In the genomic region with DNA sequence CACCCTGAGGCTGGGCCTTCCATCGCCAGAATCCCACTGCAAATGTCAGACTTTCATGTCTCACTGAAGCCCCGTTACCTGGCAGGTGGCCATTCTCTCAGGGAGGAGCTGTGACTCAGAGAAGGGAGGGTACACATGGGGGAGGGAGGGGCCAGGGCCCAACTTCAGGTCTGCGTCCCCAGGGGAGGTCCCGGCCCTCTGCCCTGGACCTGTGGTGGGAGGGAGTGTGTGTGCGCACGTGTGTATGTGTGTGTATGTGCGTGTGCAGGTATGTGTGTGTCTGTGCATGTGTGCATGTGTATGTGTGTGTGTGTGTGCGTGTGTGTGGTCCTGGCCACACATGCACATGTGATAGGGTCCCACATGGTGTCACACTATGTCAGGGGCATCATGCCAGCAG, we compare ENCODE assay signal across 21 cellular contexts. TPM values are rescaled to one million over a fixed set of nuclear protein-coding genes. Genes with fewer than 3 reads are reported as not detected.
DNase-seq lines count a peak whose midpoint lies in the region; ATAC-seq, FAIRE-seq and TF ChIP-seq lines count a peak whose summit lies in the region.
"Had no signal": no experiment of that assay in that cellular context is flagged by ENCODE, and none has a peak within 500 bp of the region (broad histone marks: within the 10 kb centered on the region; RNA-seq: fewer than 3 reads in every experiment).

No MANE protein-coding gene starts in this region.

- TF ChIP-seq RAD21 in GM12878 (IDR thresholded peaks at IDR 0.05; ENCODE audit: insufficient read depth, low read depth, low read length), result no peak

- SMC1A ChIA-PET in GM12878 (lab: Charles Lee; ENCODE audit: uncharacterized antibody, unreplicated experiment), result no interaction called here

- intact Hi-C loops in GM12878 (cut with micrococcal nuclease; ENCODE audit: unreplicated experiment), result no loop called here

- H3K4me1 ChIP-seq in HEK293 (ENCODE audit: control insufficient read depth, insufficient read depth, low read length), result no peaks in the 10 kb centered on the region
- H3K4me1 ChIP-seq in GM12878 (ENCODE audit: control insufficient read depth, insufficient read depth, low read length), result no peaks in the 10 kb centered on the region
- H3K4me1 ChIP-seq in lung (ENCODE audit: control insufficient read depth in 2 of 2, insufficient read depth in 2 of 2, low read length in 2 of 2), result peaks cover 0 to 2% of the 10 kb centered on the region in 2 donors
- H3K4me1 ChIP-seq in HAP-1, result no peaks in the 10 kb centered on the region
- H3K4me1 ChIP-seq: Caco-2, SJSA1 had no signal

- no peaks in the 10 kb centered on the region for H3K9me3 ChIP-seq in HEK293 (ENCODE audit: control insufficient read depth, insufficient read depth, low read depth, low read length)
- H3K9me3 ChIP-seq in GM12878 (replicated peaks; ENCODE audit: control insufficient read depth, insufficient read depth, low read length), result no peaks in the 10 kb centered on the region
- no peaks in the 10 kb centered on the region for H3K9me3 ChIP-seq in lung (ENCODE audit: control insufficient read depth in 2 of 2, insufficient read depth in 1 of 2, low read length in 1 of 2)
- H3K9me3 ChIP-seq in HAP-1, result no peaks in the 10 kb centered on the region
- H3K9me3 ChIP-seq: Caco-2, SJSA1 had no signal

- no peaks in the 10 kb centered on the region for H3K36me3 ChIP-seq in HEK293 (ENCODE audit: control insufficient read depth in 2 of 2, insufficient read depth in 1 of 2, low read length in 2 of 2)
- no peaks in the 10 kb centered on the region for H3K36me3 ChIP-seq in GM12878 (ENCODE audit: control insufficient read depth in 2 of 2, insufficient read depth in 2 of 2, low read length in 1 of 2)
- no peaks in the 10 kb centered on the region for H3K36me3 ChIP-seq in lung (ENCODE audit: control insufficient read depth in 2 of 2, insufficient read depth in 2 of 2, low read length in 2 of 2)
- H3K36me3 ChIP-seq in HAP-1 (replicated peaks), result no peaks in the 10 kb centered on the region
- H3K36me3 ChIP-seq: SJSA1, WERI-Rb-1 had no signal

- RAD21 ChIA-PET in GM12878 (lab: Charles Lee; ENCODE audit: unreplicated experiment), result no interaction called here

- in situ Hi-C loops in GM12878 (cut with MboI) (no loop called here), HAP-1 (cut with MboI; ENCODE audit: low sequenced_read_pairs) (no loop called here)

- H3K4me2 ChIP-seq in GM12878 (ENCODE audit: control insufficient read depth, insufficient read depth), result no peak overlapping the region

- ATAC-seq in GM12878 (no peak), lung (ENCODE audit: insufficient read depth, low FRiP score) (peak; percentile 24), GM18858 (IDR thresholded peaks at IDR 0.05; ENCODE audit: unreplicated experiment) (no peak)
- ATAC-seq: T-helper 17 cell had no signal

- no peak overlapping the region for H3K9ac ChIP-seq in GM12878 (ENCODE audit: control insufficient read depth, insufficient read depth, low read length)

- DNase-seq in DMS53 (lab: John Stamatoyannopoulos, UW), result peak; percentile 47
- DNase-seq in DMS53 treated with DMSO at 0.1 percent for 48 hours (lab: John Stamatoyannopoulos, UW; ENCODE audit: unreplicated experiment), result no peak
- DNase-seq in GM12878 (ENCODE audit: low read depth, low spot score), result no peak
- no peak for DNase-seq in lung (ENCODE audit: low spot score)
- no peak for DNase-seq in GM19240 (ENCODE audit: insufficient read length, low spot score)
- DNase-seq in HAP-1 (ENCODE audit: low spot score in 2 of 2), result no peak
- DNase-seq: 8988T; activated CD4-positive, alpha-beta T cell treated with anti-CD3 and anti-CD28 coated beads, Interleukin-2, amount 50 U/mL, for 1 hour; activated CD8-positive, alpha-beta memory T cell treated with anti-CD3 and anti-CD28 coated beads, Interleukin-2, amount 50 U/mL, for 4 hours; activated gamma-delta T cell; Caco-2; KG1; NCI-H82; stimulated activated CD4-positive, alpha-beta T cell treated with anti-CD3 and anti-CD28 coated beads, Interleukin-4, amount 100 ng/mL, for 24 hours; T-helper 17 cell had no signal

- H3K4me3 ChIP-seq in HEK293 (ENCODE audit: low read depth, low read length) (no peak overlapping the region), GM12878 (no peak overlapping the region), lung (no peak overlapping the region), HAP-1 (no peak overlapping the region)
- H3K4me3 ChIP-seq: SJSA1 had no signal

- H3K27ac ChIP-seq in HEK293 (ENCODE audit: extremely low read depth, low read depth, low read length) (no peak overlapping the region), GM12878 (ENCODE audit: control insufficient read depth, insufficient read depth) (no peak overlapping the region), lung (ENCODE audit: low read depth in 1 of 2, low read length in 1 of 2) (no peak overlapping the region)
- H3K27ac ChIP-seq: SJSA1, WERI-Rb-1 had no signal

- CTCF ChIA-PET in HEK293 (lab: Yijun Ruan, JAX), result interaction anchor here (1.0 kb wide), 1 partner anchor 26 kb away, joined by 4 read pairs; no protein-coding TSS in a partner anchor
- CTCF ChIA-PET in GM12878 (lab: Yijun Ruan, JAX), result no interaction called here

- no peak overlapping the region for H2AFZ ChIP-seq in GM12878 (ENCODE audit: control insufficient read depth, low read depth, low read length)

- H4K20me1 ChIP-seq in GM12878 (ENCODE audit: control insufficient read depth, insufficient read depth), result no peaks in the 10 kb centered on the region

- no TSS peak for BruUV-seq in GM12878 (replicated peaks; lab: Mats Ljungman, UMichigan)

- no peak for TF ChIP-seq POLR2A in GM12878 (IDR thresholded peaks at IDR 0.05; ENCODE audit: low read depth, low read length)

- H3K79me2 ChIP-seq in GM12878 (ENCODE audit: control insufficient read depth, insufficient read depth, low read length), result no peaks in the 10 kb centered on the region

- WGBS in GM12878 (ENCODE audit: insufficient coverage, insufficient replicate concordance, low lambda C conversion rate, missing lambda C conversion rate), result 41% methylated on average over 8 of the region's 8 CpGs
- WGBS in lung, 2 donors, result 84 to 91% methylated on average over 8 of the region's 8 CpGs

- TF ChIP-seq CTCF in HEK293 (tag by site-specific recombination; IDR thresholded peaks at IDR 0.05), result no peak
- TF ChIP-seq CTCF in GM12878 (IDR thresholded peaks at IDR 0.05 in 2 of 3, conservative IDR thresholded peaks at IDR 0.05 in 1 of 3; ENCODE audit: control insufficient read depth in 2 of 3, extremely low read depth in 1 of 3, insufficient read depth in 1 of 3, low read depth in 3 of 3, low read length in 3 of 3), result no peak
- TF ChIP-seq CTCF in lung (IDR thresholded peaks at IDR 0.05; ENCODE audit: control extremely low read depth, extremely low read depth), result no peak

- FAIRE-seq in GM12878 (lab: Jason Lieb, UNC), result no peak
- FAIRE-seq: endothelial cell of umbilical vein, urothelium cell line had no signal

- no peak for TF ChIP-seq EP300 in GM12878 (IDR thresholded peaks at IDR 0.05; ENCODE audit: borderline replicate concordance in 1 of 2, control insufficient read depth in 1 of 2, low read depth in 2 of 2, low read length in 2 of 2)

- peaks cover 0 to 2% of the 10 kb centered on the region in 2 experiments; a peak in 1 of 4 replicates for H3K27me3 ChIP-seq in GM12878 (replicated peaks in 1 of 2; ENCODE audit: control insufficient read depth in 2 of 2, insufficient read depth in 2 of 2, low read length in 1 of 2)
- H3K27me3 ChIP-seq in lung (ENCODE audit: control insufficient read depth, insufficient read depth), result no peaks in the 10 kb centered on the region
- peaks cover 18% of the 10 kb centered on the region for H3K27me3 ChIP-seq in HAP-1 (ENCODE audit: low read depth)

- POLR2A ChIA-PET in HEK293 (lab: Yijun Ruan, JAX), result no interaction called here
- POLR2A ChIA-PET in GM12878 (lab: Charles Lee), result no interaction called here

TF ChIP-seq in GM12878, 131 proteins besides CTCF, POLR2A, EP300 and RAD21 (continues in another document):
- no peak for TF ChIP-seq RB1 (IDR thresholded peaks at IDR 0.05; ENCODE audit: borderline replicate concordance)

RNA-seq across cellular contexts. Expression of gene MVK, which starts 50.9 kb away (rescaled TPM):
- total RNA-seq in GM12878 (2013; cell fraction: nucleolus; rRNA removed), result 30.5 and 31.1 TPM in 2 replicates
- total RNA-seq in GM12878 (2014; rRNA removed) (46.5 and 46.7 TPM in 2 replicates), GM12878 (2014; rRNA removed; fragmentation: Illumina TruSeq; extraction: Trizol) (23.5 and 24.6 TPM in 2 replicates), GM12878 (2021) (43.3 and 45.0 TPM in 2 replicates), lung (10 to 100 TPM; 22.4 to 42.6 TPM)
- polyA plus RNA-seq in GM12878 (2011; ENCODE audit: low read depth), result 9.7 TPM
- polyA plus RNA-seq in GM12878 (2011; rRNA removed) (20.6 and 31.4 TPM in 2 replicates), GM12878 (2014; fragmentation: Illumina TruSeq; extraction: Trizol) (13.9 and 23.6 TPM in 2 replicates), GM12878 (2014; fragmentation: Nextera tagmentation; extraction: Ambion mirVana) (1 to 10 TPM in 1 of 2 experiments, under 1 TPM in 1; 0.24 to 2.8 TPM), GM12878 (2014; rRNA removed) (43.0 and 49.5 TPM in 2 replicates), GM12878 (2016; fragmentation: Nextera tagmentation; extraction: Ambion mirVana) (10 to 100 TPM; 32.3 to 33.8 TPM), lung (10 to 100 TPM; 31.7 to 62.7 TPM)
- 33.0 and 44.1 TPM in 2 replicates for polyA plus RNA-seq in GM12878 (2011; cell fraction: cytosol; rRNA removed)
- 97.0 and 97.7 TPM in 2 replicates for polyA plus RNA-seq in GM12878 (2011; cell fraction: nucleus; rRNA removed)
- polyA plus RNA-seq in GM12878 (2012), result 21.5 and 21.7 TPM in 2 replicates
- polyA minus RNA-seq in GM12878 (2011; rRNA and poly(A)+ RNA removed), result 22.3 and 39.3 TPM in 2 replicates
- 12.2 and 12.6 TPM in 2 replicates for polyA minus RNA-seq in GM12878 (2011; cell fraction: cytosol; rRNA and poly(A)+ RNA removed)
- 21.5 and 32.6 TPM in 2 replicates for polyA minus RNA-seq in GM12878 (2011; cell fraction: nucleus; rRNA and poly(A)+ RNA removed)

RNA-seq across cellular contexts. Expression of gene MMAB, which starts 51.2 kb away (rescaled TPM):
- total RNA-seq in GM12878 (2013; cell fraction: nucleolus; rRNA removed), result 48.3 and 48.4 TPM in 2 replicates
- total RNA-seq in GM12878 (2014; rRNA removed) (47.1 and 49.6 TPM in 2 replicates), GM12878 (2014; rRNA removed; fragmentation: Illumina TruSeq; extraction: Trizol) (41.4 TPM in 2 replicates), GM12878 (2021) (51.7 and 59.3 TPM in 2 replicates), lung (10 to 100 TPM; 23.8 to 86.4 TPM)
- polyA plus RNA-seq in GM12878 (2011; ENCODE audit: low read depth), result 26.0 TPM
- polyA plus RNA-seq in GM12878 (2011; rRNA removed) (43.2 and 43.9 TPM in 2 replicates), GM12878 (2014; fragmentation: Illumina TruSeq; extraction: Trizol) (9.6 and 22.5 TPM in 2 replicates), GM12878 (2014; fragmentation: Nextera tagmentation; extraction: Ambion mirVana) (10 to 100 TPM; 10.6 to 28.6 TPM), GM12878 (2014; rRNA removed) (55.2 and 56.1 TPM in 2 replicates), GM12878 (2016; fragmentation: Nextera tagmentation; extraction: Ambion mirVana) (10 to 100 TPM; 61.4 to 65.3 TPM), lung (10 to 100 TPM; 69.3 to 90.2 TPM)
- polyA plus RNA-seq in GM12878 (2011; cell fraction: cytosol; rRNA removed), result 44.5 and 58.9 TPM in 2 replicates
- polyA plus RNA-seq in GM12878 (2011; cell fraction: nucleus; rRNA removed), result 52.6 and 64.2 TPM in 2 replicates
- polyA plus RNA-seq in GM12878 (2012), result 37.4 and 47.5 TPM in 2 replicates
- 34.8 and 49.9 TPM in 2 replicates for polyA minus RNA-seq in GM12878 (2011; rRNA and poly(A)+ RNA removed)
- 15.1 and 16.7 TPM in 2 replicates for polyA minus RNA-seq in GM12878 (2011; cell fraction: cytosol; rRNA and poly(A)+ RNA removed)
- polyA minus RNA-seq in GM12878 (2011; cell fraction: nucleus; rRNA and poly(A)+ RNA removed), result 16.3 and 19.1 TPM in 2 replicates
